15 cellular contexts compared by ENCODE assay signal in genomic region chr18:60040966-60041365, GRCh38.
DNase-seq lines count a peak whose midpoint lies in the region; ATAC-seq and TF ChIP-seq lines count a peak whose summit lies in the region.
"Had no signal": no experiment of that assay in that cellular context is flagged by ENCODE, and none has a peak within 500 bp of the region (broad histone marks: within the 10 kb centered on the region; RNA-seq: fewer than 3 reads in every experiment).

No MANE protein-coding gene starts in this region.

- ATAC-seq in T-helper 17 cell, result no peak
- ATAC-seq: HCT116 had no signal

- no peak for TF ChIP-seq CTCF in mammary epithelial cell (conservative IDR thresholded peaks at IDR 0.05 in 1 of 2, IDR thresholded peaks at IDR 0.05 in 1 of 2; ENCODE audit: extremely low read depth in 1 of 2, insufficient read depth in 1 of 2, low read depth in 1 of 2, low read length in 2 of 2)
- no peak for TF ChIP-seq CTCF in MCF 10A (IDR thresholded peaks at IDR 0.05; ENCODE audit: unreplicated experiment)
- no peak for TF ChIP-seq CTCF in fibroblast of mammary gland (conservative IDR thresholded peaks at IDR 0.05; ENCODE audit: control insufficient read depth, insufficient read depth, low read depth, low read length)
- no peak for TF ChIP-seq CTCF in tibial nerve (IDR thresholded peaks at IDR 0.05)

- POLR2A ChIA-PET in MCF 10A (lab: Yijun Ruan, JAX), result no interaction called here

- no peaks in the 10 kb centered on the region for H4K20me1 ChIP-seq in mammary epithelial cell (ENCODE audit: insufficient read depth, low read length)
- H4K20me1 ChIP-seq: BLaER1 had no signal

- TF ChIP-seq EP300 in tibial nerve (IDR thresholded peaks at IDR 0.05), result no peak

- H3K4me1 Mint-ChIP-seq in MCF 10A (ENCODE audit: insufficient read depth, unreplicated experiment) (no peaks in the 10 kb centered on the region), T-helper 17 cell (no peaks in the 10 kb centered on the region)
- H3K4me1 Mint-ChIP-seq: CD8-positive, alpha-beta memory T cell had no signal

- dilution Hi-C loops in mammary epithelial cell (cut with HindIII; ENCODE audit: low sequenced_read_pairs), result no loop called here

- DNase-seq in mammary epithelial cell, result peak; percentile 9
- DNase-seq in MCF 10A (ENCODE audit: unreplicated experiment), result no peak
- peak; percentile 31 for DNase-seq in LHCN-M2 (ENCODE audit: low read depth)
- peak; percentile 29 for DNase-seq in fibroblast of mammary gland (ENCODE audit: low read depth)
- no peak for DNase-seq in cerebellum (ENCODE audit: low spot score)
- DNase-seq in DMS79 treated with DMSO at 0.1 percent for 48 hours (lab: John Stamatoyannopoulos, UW), result no peak
- no peak for DNase-seq in T-helper 17 cell
- no peak for DNase-seq in tibial nerve (ENCODE audit: low spot score in 2 of 2)
- DNase-seq: AML-193; Caco-2; CD8-positive, alpha-beta memory T cell had no signal

- H3K4me1 ChIP-seq in mammary epithelial cell (ENCODE audit: insufficient read depth, low read length), result peaks cover 16% of the 10 kb centered on the region
- no peaks in the 10 kb centered on the region for H3K4me1 ChIP-seq in tibial nerve
- H3K4me1 ChIP-seq: BLaER1, Caco-2 had no signal

- H3K27ac Mint-ChIP-seq in MCF 10A (ENCODE audit: low read depth, unreplicated experiment), result no peak overlapping the region
- no peak overlapping the region for H3K27ac Mint-ChIP-seq in T-helper 17 cell
- H3K27ac Mint-ChIP-seq: CD8-positive, alpha-beta memory T cell had no signal

- intact Hi-C loops in mammary epithelial cell (cut with micrococcal nuclease) (no loop called here), MCF 10A (cut with micrococcal nuclease) (no loop called here)

- no peaks in the 10 kb centered on the region for H3K9me3 ChIP-seq in mammary epithelial cell (replicated peaks; ENCODE audit: insufficient read depth, low read length)
- no peaks in the 10 kb centered on the region for H3K9me3 ChIP-seq in T-helper 17 cell (ENCODE audit: control insufficient read depth, low read length, poor library complexity, severe bottlenecking)
- H3K9me3 ChIP-seq in tibial nerve, result no peaks in the 10 kb centered on the region
- H3K9me3 ChIP-seq: BLaER1, Caco-2 had no signal

- no peak overlapping the region for H3K4me3 ChIP-seq in mammary epithelial cell (replicated peaks in 1 of 3; ENCODE audit: insufficient read depth in 1 of 3, low read depth in 2 of 3, low read length in 3 of 3)
- no peak overlapping the region for H3K4me3 ChIP-seq in fibroblast of mammary gland (ENCODE audit: control insufficient read depth, low read depth, low read length)
- no peak overlapping the region for H3K4me3 ChIP-seq in tibial nerve
- H3K4me3 ChIP-seq: BLaER1 had no signal

- H3K9me3 Mint-ChIP-seq in MCF 10A (ENCODE audit: unreplicated experiment), result no peaks in the 10 kb centered on the region
- H3K9me3 Mint-ChIP-seq: CD8-positive, alpha-beta memory T cell had no signal

- no peaks in the 10 kb centered on the region for H3K36me3 Mint-ChIP-seq in MCF 10A (ENCODE audit: insufficient read depth, unreplicated experiment)
- H3K36me3 Mint-ChIP-seq in T-helper 17 cell (ENCODE audit: low read depth), result no peaks in the 10 kb centered on the region
- H3K36me3 Mint-ChIP-seq: CD8-positive, alpha-beta memory T cell had no signal

- no peak overlapping the region for H3K9ac ChIP-seq in mammary epithelial cell (ENCODE audit: insufficient read depth, low read length)
- H3K9ac ChIP-seq: BLaER1 had no signal

- H3K27ac ChIP-seq in mammary epithelial cell (ENCODE audit: insufficient read depth, low read depth, low read length) (no peak overlapping the region), tibial nerve (no peak overlapping the region)
- H3K27ac ChIP-seq: 22Rv1, BLaER1, HL-60 had no signal

- H3K27me3 Mint-ChIP-seq in MCF 10A (ENCODE audit: insufficient read depth, unreplicated experiment), result peaks cover 30% of the 10 kb centered on the region
- peaks cover 27% of the 10 kb centered on the region for H3K27me3 Mint-ChIP-seq in T-helper 17 cell

- no peaks in the 10 kb centered on the region for H3K27me3 ChIP-seq in mammary epithelial cell (ENCODE audit: insufficient read depth, low read length)
- H3K27me3 ChIP-seq in tibial nerve, result no peaks in the 10 kb centered on the region
- H3K27me3 ChIP-seq: BLaER1 had no signal

- no peaks in the 10 kb centered on the region for H3K79me2 ChIP-seq in mammary epithelial cell (ENCODE audit: insufficient read depth, low read length)

- H3K4me2 ChIP-seq in mammary epithelial cell (ENCODE audit: insufficient read depth, low read depth, low read length), result no peak overlapping the region
- H3K4me2 ChIP-seq: BLaER1 had no signal

- 80% methylated on average over 1 of the region's 1 CpG for WGBS in mammary epithelial cell (ENCODE audit: low coverage, missing lambda C conversion rate)
- WGBS in tibial nerve, 2 donors, result 85 to 96% methylated on average over 1 of the region's 1 CpG

- H3K4me3 Mint-ChIP-seq in MCF 10A (ENCODE audit: unreplicated experiment) (no peak overlapping the region), T-helper 17 cell (no peak overlapping the region)
- H3K4me3 Mint-ChIP-seq: CD8-positive, alpha-beta memory T cell had no signal

- H2AFZ ChIP-seq in mammary epithelial cell (ENCODE audit: low read depth, low read length), result no peak overlapping the region

- no peak for TF ChIP-seq POLR2A in tibial nerve (IDR thresholded peaks at IDR 0.05)

- CTCF ChIA-PET in mammary epithelial cell (lab: Charles Lee; ENCODE audit: low non-redundant PET), result no interaction called here
- CTCF ChIA-PET in MCF 10A (lab: Yijun Ruan, JAX), result no interaction called here

- in situ Hi-C loops in mammary epithelial cell (cut with MboI; ENCODE audit: low sequenced_read_pairs in 2 of 2), result no loop called here

- BruUV-seq in mammary epithelial cell (replicated peaks; lab: Mats Ljungman, UMichigan), result no TSS peak
- BruUV-seq in MCF 10A (replicated peaks; lab: Mats Ljungman, UMichigan), result no TSS peak

- H3K36me3 ChIP-seq in mammary epithelial cell (ENCODE audit: insufficient read depth, low read length) (no peaks in the 10 kb centered on the region), tibial nerve (no peaks in the 10 kb centered on the region)
- H3K36me3 ChIP-seq: BLaER1 had no signal

Comparison
In these comparisons a context has a peak if more than half of its experiments do, and no peak if none do; other contexts are left out.
1. DNase-seq: peak in mammary epithelial cell (single experiment), LHCN-M2 (single experiment) and fibroblast of mammary gland (single experiment); none in MCF 10A (single experiment), cerebellum (single experiment), DMS79 treated with DMSO at 0.1 percent for 48 hours (single experiment), T-helper 17 cell (0 of 3) and tibial nerve (0 of 2).